Comparison of ENCODE assay signal across 1 cellular context in the genomic region with DNA sequence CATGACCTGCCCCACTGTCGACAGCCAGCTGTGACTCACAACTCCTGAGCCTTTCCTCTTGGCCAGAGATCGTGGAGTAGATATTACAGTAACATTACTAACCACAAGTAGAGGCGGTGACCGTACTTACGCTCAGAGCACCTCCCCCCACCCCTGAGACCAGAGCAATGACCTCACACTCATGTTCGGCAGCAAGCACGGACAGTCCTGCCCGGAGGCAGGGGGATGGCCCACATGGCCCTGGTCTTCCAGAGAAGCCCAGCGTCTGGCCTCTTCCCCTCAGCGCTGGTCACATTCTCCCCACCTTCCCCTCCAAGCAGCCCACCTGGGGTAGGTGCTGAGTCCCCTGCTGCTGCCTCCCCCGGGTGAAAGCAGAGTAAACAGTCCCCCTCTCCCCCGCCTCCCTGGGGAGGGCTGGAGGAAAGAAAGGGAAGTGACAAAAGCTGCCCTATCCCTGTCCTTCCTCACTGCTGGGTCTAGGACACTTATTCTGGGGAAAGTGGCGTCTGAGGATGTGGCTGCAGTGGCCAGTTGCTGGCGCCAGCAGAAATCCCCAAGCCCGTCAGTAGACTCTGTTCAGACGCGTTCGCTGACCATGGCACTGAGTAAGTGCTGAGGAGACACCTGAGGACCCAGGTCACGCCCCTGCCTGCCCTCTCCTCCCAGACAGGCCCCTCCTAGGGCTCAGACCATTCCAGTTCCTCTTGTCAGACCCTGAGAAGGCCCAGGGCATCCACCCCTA.
TF ChIP-seq lines count a peak whose summit lies in the region.

No MANE protein-coding gene starts in this region.

TF ChIP-seq in H1, 55 proteins besides CTCF, POLR2A, EP300 and RAD21 (continued from another document):
- TF ChIP-seq ASH2L (IDR thresholded peaks at IDR 0.05; ENCODE audit: low read length) (no peak), HDAC2 (IDR thresholded peaks at IDR 0.05; ENCODE audit: borderline replicate concordance in 1 of 2, low read depth in 2 of 2, low read length in 2 of 2) (no peak)
